Comparison of ENCODE assay signal across 8 cellular contexts in the genomic region with DNA sequence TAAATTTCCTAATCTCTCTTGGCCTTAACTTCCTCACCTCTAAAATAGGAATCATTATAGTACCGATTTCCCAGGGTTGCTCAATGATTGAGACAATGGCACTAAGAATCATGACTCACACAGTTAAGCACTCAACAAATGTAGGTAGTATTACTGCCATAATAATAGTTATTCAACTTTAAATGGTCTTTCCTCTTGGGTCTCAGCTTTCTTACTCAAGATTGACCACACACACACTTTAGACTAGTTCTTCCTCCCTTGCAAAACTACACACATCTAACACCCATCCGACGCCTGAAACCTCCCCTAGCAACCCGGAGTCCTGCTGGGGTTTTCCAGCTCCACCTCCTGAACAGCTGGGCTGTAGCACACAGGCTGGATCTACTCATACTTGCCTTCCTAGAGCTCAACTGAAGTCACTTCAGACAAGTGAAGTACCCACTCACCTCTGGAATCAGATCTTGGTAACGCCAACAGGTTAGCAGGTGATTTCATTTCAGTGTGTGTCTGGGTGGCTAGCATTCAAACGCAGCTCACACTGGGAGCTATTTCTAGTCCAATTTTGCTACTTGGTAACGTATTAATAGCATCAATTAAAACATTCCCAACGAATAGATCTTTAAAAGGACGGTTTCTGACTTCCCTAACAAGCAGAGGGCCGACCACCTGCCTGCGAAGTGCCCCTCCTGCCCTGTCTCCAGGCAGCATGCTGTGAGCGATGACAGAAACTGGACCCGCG. TPM values are rescaled to one million over a fixed set of nuclear protein-coding genes. Genes with fewer than 3 reads are reported as not detected.
A peak's percentile ranks its signal among the peaks of the same experiment; 100 is the strongest.
DNase-seq lines count a peak whose midpoint lies in the region; ATAC-seq lines count a peak whose summit lies in the region.

No MANE protein-coding gene starts in this region.

- no peaks in the 10 kb centered on the region for H3K36me3 ChIP-seq in effector memory CD4-positive, alpha-beta T cell (ENCODE audit: control insufficient read depth, insufficient read depth, low read length)

- no peaks in the 10 kb centered on the region for H3K9me3 Mint-ChIP-seq in stimulated activated naive CD8-positive, alpha-beta T cell treated with anti-CD3 and anti-CD28 coated beads, Interleukin-15, Interleukin-2, amounts not matched to agents 100 ng/mL and 50 ng/mL, for 24 hours

- H3K27ac Mint-ChIP-seq in stimulated activated naive CD8-positive, alpha-beta T cell treated with anti-CD3 and anti-CD28 coated beads, Interleukin-15, Interleukin-2, amounts not matched to agents 100 ng/mL and 50 ng/mL, for 24 hours = peak overlapping the region; percentile 85

- ATAC-seq in GM18499 (IDR thresholded peaks at IDR 0.05; ENCODE audit: insufficient read depth, unreplicated experiment) = peak; percentile 53
- ATAC-seq in HG02885 (IDR thresholded peaks at IDR 0.05; ENCODE audit: poor library complexity, unreplicated experiment) = peak; percentile 48

- no peaks in the 10 kb centered on the region for H3K27me3 ChIP-seq in effector memory CD4-positive, alpha-beta T cell (replicated peaks; ENCODE audit: control insufficient read depth, insufficient read depth, low read length, poor library complexity, severe bottlenecking)

- in situ Hi-C loops in ACHN (cut with HindIII; ENCODE audit: low pct_ligation_motif_present, low pct_unique_long_range_greater_than_20kb, low sequenced_read_pairs) = no loop called here

- H3K9me3 ChIP-seq in effector memory CD4-positive, alpha-beta T cell (ENCODE audit: control insufficient read depth, low read length) = no peaks in the 10 kb centered on the region

- peak overlapping the region; percentile 78 for H3K4me3 ChIP-seq in effector memory CD4-positive, alpha-beta T cell (ENCODE audit: insufficient read depth, low read depth, low read length, poor library complexity, severe bottlenecking)

- H3K27me3 Mint-ChIP-seq in stimulated activated naive CD8-positive, alpha-beta T cell treated with anti-CD3 and anti-CD28 coated beads, Interleukin-15, Interleukin-2, amounts not matched to agents 100 ng/mL and 50 ng/mL, for 24 hours = no peaks in the 10 kb centered on the region

- H3K36me3 Mint-ChIP-seq in stimulated activated naive CD8-positive, alpha-beta T cell treated with anti-CD3 and anti-CD28 coated beads, Interleukin-15, Interleukin-2, amounts not matched to agents 100 ng/mL and 50 ng/mL, for 24 hours (ENCODE audit: low read depth) = peaks cover 20% of the 10 kb centered on the region

- H3K4me1 ChIP-seq in effector memory CD4-positive, alpha-beta T cell (ENCODE audit: control insufficient read depth, insufficient read depth, low read length, poor library complexity, severe bottlenecking) = peaks cover 25% of the 10 kb centered on the region

- H3K27ac ChIP-seq in effector memory CD4-positive, alpha-beta T cell (ENCODE audit: insufficient read depth, low read length, poor library complexity, severe bottlenecking) = peak overlapping the region; percentile 76

- peaks cover 61% of the 10 kb centered on the region for H3K4me1 Mint-ChIP-seq in stimulated activated naive CD8-positive, alpha-beta T cell treated with anti-CD3 and anti-CD28 coated beads, Interleukin-15, Interleukin-2, amounts not matched to agents 100 ng/mL and 50 ng/mL, for 24 hours (ENCODE audit: low read depth)

- peak overlapping the region; percentile 85 for H3K4me3 Mint-ChIP-seq in stimulated activated naive CD8-positive, alpha-beta T cell treated with anti-CD3 and anti-CD28 coated beads, Interleukin-15, Interleukin-2, amounts not matched to agents 100 ng/mL and 50 ng/mL, for 24 hours

- DNase-seq in ACHN = peak; percentile 62
- DNase-seq in NCI-H2029 treated with DMSO at 0.1 percent for 48 hours (lab: John Stamatoyannopoulos, UW) = peak; percentile 48
- peak; percentile 43 to 49 for DNase-seq in activated CD4-positive, alpha-beta T cell treated with anti-CD3 and anti-CD28 coated beads for 4 hours
- DNase-seq in effector memory CD4-positive, alpha-beta T cell = peak; percentile 12 to 16 (median 14)
- peak; percentile 81 for DNase-seq in myocyte (ENCODE audit: low read depth)

RNA-seq across cellular contexts. Expression of a gene that starts 1.2 kb away (rescaled TPM):
- total RNA-seq in myocyte = 51.0 and 51.1 TPM in 2 replicates
- polyA plus RNA-seq in myocyte (2012) = 34.1 TPM

Comparison
In these comparisons a context has a peak if more than half of its experiments do, and no peak if none do; other contexts are left out.
1. Peak in every context shown above with its lines: DNase-seq, ATAC-seq, H3K4me3 ChIP-seq and H3K27ac ChIP-seq.
2. DNase-seq: peak in every context shown above with its lines; median percentile 81 in myocyte; 62 in ACHN; 48 in NCI-H2029 treated with DMSO at 0.1 percent for 48 hours; 46 in activated CD4-positive, alpha-beta T cell treated with anti-CD3 and anti-CD28 coated beads for 4 hours; 14 in effector memory CD4-positive, alpha-beta T cell.